ENCODE assay signal across 16 cellular contexts in genomic region chr2:38925982-38926381, GRCh38. TPM values are rescaled to one million over a fixed set of nuclear protein-coding genes. Genes with fewer than 3 reads are reported as not detected.
DNase-seq lines count a peak whose midpoint lies in the region; ATAC-seq and TF ChIP-seq lines count a peak whose summit lies in the region.
"Had no signal": no experiment of that assay in that cellular context is flagged by ENCODE, and none has a peak within 500 bp of the region (broad histone marks: within the 10 kb centered on the region; RNA-seq: fewer than 3 reads in every experiment).

No MANE protein-coding gene starts in this region.

- H3K27ac Mint-ChIP-seq in endothelial cell (ENCODE audit: unreplicated experiment), result no peak overlapping the region
- no peak overlapping the region for H3K27ac Mint-ChIP-seq in MCF 10A (ENCODE audit: low read depth, unreplicated experiment)

- TF ChIP-seq CTCF in endothelial cell (IDR thresholded peaks at IDR 0.05; ENCODE audit: unreplicated experiment) (no peak), MCF 10A (IDR thresholded peaks at IDR 0.05; ENCODE audit: unreplicated experiment) (no peak)

- in situ Hi-C loops in SK-MEL-5 (cut with HindIII; ENCODE audit: low pct_unique_long_range_greater_than_20kb, low sequenced_read_pairs), result no loop called here

- BruUV-seq in MCF 10A (replicated peaks; lab: Mats Ljungman, UMichigan), result no TSS peak

- H3K27me3 Mint-ChIP-seq in endothelial cell (ENCODE audit: unreplicated experiment) (peaks cover 1% of the 10 kb centered on the region), MCF 10A (ENCODE audit: insufficient read depth, unreplicated experiment) (no peaks in the 10 kb centered on the region)

- intact Hi-C loops in MCF 10A (cut with micrococcal nuclease), result no loop called here

- no peaks in the 10 kb centered on the region for H3K9me3 Mint-ChIP-seq in endothelial cell (ENCODE audit: unreplicated experiment)
- no peaks in the 10 kb centered on the region for H3K9me3 Mint-ChIP-seq in MCF 10A (ENCODE audit: unreplicated experiment)

- CTCF ChIA-PET in MCF 10A (lab: Yijun Ruan, JAX), result interaction anchor here (0.6 to 2.4 kb wide), 4 partner anchors 19 to 262 kb away, joined by 3 to 7 read pairs (median 3); no protein-coding TSS in a partner anchor

- H3K4me3 Mint-ChIP-seq in endothelial cell (ENCODE audit: unreplicated experiment), result no peak overlapping the region
- H3K4me3 Mint-ChIP-seq in MCF 10A (ENCODE audit: unreplicated experiment), result no peak overlapping the region

- H3K36me3 Mint-ChIP-seq in endothelial cell (ENCODE audit: low read depth, unreplicated experiment) (no peaks in the 10 kb centered on the region), MCF 10A (ENCODE audit: insufficient read depth, unreplicated experiment) (no peaks in the 10 kb centered on the region)

- DNase-seq in ELF-1 (ENCODE audit: low read depth, low spot score) (peak; percentile 19), SK-MEL-5 (ENCODE audit: low read depth, low spot score) (peak; percentile 47), endothelial cell (ENCODE audit: low spot score) (peak; percentile 17), myocyte (ENCODE audit: low read depth) (peak; percentile 6), MCF 10A (ENCODE audit: unreplicated experiment) (no peak), NCI-H2081 treated with DMSO at 0.1 percent for 48 hours (lab: John Stamatoyannopoulos, UW) (no peak), D341Med (ENCODE audit: low spot score) (no peak)
- DNase-seq: C1 segment of cervical spinal cord, EL, HCEC 1CT, KG1, MM.1S, NCI-H1105, NCI-H1694 treated with DMSO at 0.1 percent for 48 hours, SIG-M5 had no signal

- H3K4me1 Mint-ChIP-seq in endothelial cell (ENCODE audit: unreplicated experiment) (no peaks in the 10 kb centered on the region), MCF 10A (ENCODE audit: insufficient read depth, unreplicated experiment) (no peaks in the 10 kb centered on the region)

- POLR2A ChIA-PET in MCF 10A (lab: Yijun Ruan, JAX), result no interaction called here

- no peak for ATAC-seq in HG02981 (IDR thresholded peaks at IDR 0.05; ENCODE audit: unreplicated experiment)

RNA-seq across cellular contexts. Expression of gene ARHGEF33, which starts 36.3 kb away (rescaled TPM):
- not detected in 2 replicates for total RNA-seq in SK-MEL-5 (2014; rRNA removed; shearing (Covaris generic))
- polyA plus RNA-seq in SK-MEL-5 (2015; cell fraction: cytosol; rRNA removed), result not detected in 2 replicates
- 0.09 TPM in 1 of 2 replicates, not detected in the other for polyA plus RNA-seq in SK-MEL-5 (2015; cell fraction: nucleus; rRNA removed)
- total RNA-seq in endothelial cell (ENCODE audit: unreplicated experiment) (0.69 TPM), myocyte (0.26 and 0.27 TPM in 2 replicates), MCF 10A (2022) (0.07 and 0.76 TPM in 2 replicates)
- polyA plus RNA-seq in myocyte (2012), result 0.26 TPM

RNA-seq across cellular contexts. Expression of gene MORN2, which starts 50.2 kb away (rescaled TPM):
- 39.3 and 40.4 TPM in 2 replicates for total RNA-seq in SK-MEL-5 (2014; rRNA removed; shearing (Covaris generic))
- polyA plus RNA-seq in SK-MEL-5 (2015; cell fraction: cytosol; rRNA removed), result 20.5 and 26.2 TPM in 2 replicates
- 0.96 and 1.8 TPM in 2 replicates for polyA plus RNA-seq in SK-MEL-5 (2015; cell fraction: nucleus; rRNA removed)
- total RNA-seq in endothelial cell (ENCODE audit: unreplicated experiment) (11.3 TPM), myocyte (20.6 and 21.7 TPM in 2 replicates), MCF 10A (2022) (13.9 and 14.8 TPM in 2 replicates)
- 44.1 TPM for polyA plus RNA-seq in myocyte (2012)

RNA-seq across cellular contexts. Expression of gene DHX57, which starts 50.2 kb away (rescaled TPM):
- 8.5 and 13.1 TPM in 2 replicates for total RNA-seq in SK-MEL-5 (2014; rRNA removed; shearing (Covaris generic))
- polyA plus RNA-seq in SK-MEL-5 (2015; cell fraction: cytosol; rRNA removed), result 7.0 and 9.1 TPM in 2 replicates
- polyA plus RNA-seq in SK-MEL-5 (2015; cell fraction: nucleus; rRNA removed), result 23.4 and 26.5 TPM in 2 replicates
- 27.0 TPM for total RNA-seq in endothelial cell (ENCODE audit: unreplicated experiment)
- total RNA-seq in myocyte, result 11.0 and 11.8 TPM in 2 replicates
- 9.0 TPM for polyA plus RNA-seq in myocyte (2012)
- 17.9 and 21.3 TPM in 2 replicates for total RNA-seq in MCF 10A (2022)

Comparison
In these comparisons a context has a peak if more than half of its experiments do, and no peak if none do; other contexts are left out.
1. DNase-seq: peak in ELF-1 (single experiment), SK-MEL-5 (single experiment), endothelial cell (single experiment) and myocyte (single experiment); none in MCF 10A (single experiment), NCI-H2081 treated with DMSO at 0.1 percent for 48 hours (single experiment) and D341Med (single experiment).